In genomic region chr22:40055143-40055926, GRCh38 we compare ENCODE assay signal across 11 cellular contexts.
DNase-seq lines count a peak whose midpoint lies in the region; ATAC-seq lines count a peak whose summit lies in the region.
"Had no signal": no experiment of that assay in that cellular context is flagged by ENCODE, and none has a peak within 500 bp of the region (broad histone marks: within the 10 kb centered on the region; RNA-seq: fewer than 3 reads in every experiment).

No MANE protein-coding gene starts in this region.

- H3K27me3 ChIP-seq in neuronal stem cell (ENCODE audit: control insufficient read depth in 3 of 3, insufficient read depth in 3 of 3, low read depth in 1 of 3, low read length in 3 of 3): no peaks in the 10 kb centered on the region
- H3K27me3 ChIP-seq: BLaER1 had no signal

- DNase-seq in activated naive CD4-positive, alpha-beta T cell treated with anti-CD3 and anti-CD28 coated beads for 36 hours: peak; percentile 28
- no peak for DNase-seq in activated naive CD4-positive, alpha-beta T cell treated with anti-CD3 and anti-CD28 coated beads, Interleukin-2, amount 50 U/mL, for 16 hours
- DNase-seq in activated T-cell treated with anti-CD3 and anti-CD28 coated beads, Interleukin-2, amount 50 U/mL, for 72 hours: peak; percentile 20 to 21
- DNase-seq in stimulated activated naive CD8-positive, alpha-beta T cell treated with anti-CD3 and anti-CD28 coated beads, Interleukin-15, Interleukin-2, amounts not matched to agents 100 U/mL and 50 U/mL, for 24 hours: no peak
- DNase-seq in nucleus accumbens (lab: John Stamatoyannopoulos, UW) (no peak), NCI-H1105 treated with DMSO at 0.1 percent for 48 hours (lab: John Stamatoyannopoulos, UW) (no peak), neuronal stem cell (ENCODE audit: low spot score) (no peak)
- DNase-seq: activated CD8-positive, alpha-beta memory T cell treated with anti-CD3 and anti-CD28 coated beads, Interleukin-2, amount 50 U/mL, for 4 hours; IMR-90 had no signal

- peaks cover 80% of the 10 kb centered on the region for H3K4me1 Mint-ChIP-seq in activated naive CD4-positive, alpha-beta T cell treated with anti-CD3 and anti-CD28 coated beads for 36 hours (ENCODE audit: low read depth)
- H3K4me1 Mint-ChIP-seq in activated T-cell treated with anti-CD3 and anti-CD28 coated beads, Interleukin-2, amount 50 U/mL, for 72 hours (ENCODE audit: low read depth): peaks cover 94% of the 10 kb centered on the region

- H3K4me3 ChIP-seq in neuronal stem cell (ENCODE audit: low read length in 2 of 2): no peak overlapping the region
- H3K4me3 ChIP-seq: BLaER1 had no signal

- no peaks in the 10 kb centered on the region for H3K27me3 Mint-ChIP-seq in activated naive CD4-positive, alpha-beta T cell treated with anti-CD3 and anti-CD28 coated beads for 36 hours (ENCODE audit: low read depth)
- H3K27me3 Mint-ChIP-seq in activated T-cell treated with anti-CD3 and anti-CD28 coated beads, Interleukin-2, amount 50 U/mL, for 72 hours (ENCODE audit: low read depth): no peaks in the 10 kb centered on the region

- H3K9me3 ChIP-seq in neuronal stem cell (replicated peaks in 1 of 2; ENCODE audit: control insufficient read depth in 2 of 2, insufficient read depth in 1 of 2, low read depth in 1 of 2, low read length in 2 of 2): no peaks in the 10 kb centered on the region
- H3K9me3 ChIP-seq: BLaER1 had no signal

- no peak overlapping the region for H3K14ac ChIP-seq in neuronal stem cell (ENCODE audit: low read length)

- CTCF ChIA-PET in activated naive CD4-positive, alpha-beta T cell treated with anti-CD3 and anti-CD28 coated beads for 36 hours (lab: Charles Lee): interaction anchor here (0.6 to 1.7 kb wide), 6 partner anchors 9 to 1740 kb away, joined by 3 to 8 read pairs (median 4); partner anchors contain the start of gene TNRC6B

- no peak overlapping the region for H2BK12ac ChIP-seq in neuronal stem cell (ENCODE audit: low read length)

- H2BK15ac ChIP-seq in neuronal stem cell (ENCODE audit: low read length): no peak overlapping the region

- H3K79me1 ChIP-seq in neuronal stem cell (ENCODE audit: low read depth, low read length): no peaks in the 10 kb centered on the region

- no peak overlapping the region for H2AFZ ChIP-seq in neuronal stem cell (ENCODE audit: low read length)

- no peak overlapping the region for H3K4ac ChIP-seq in neuronal stem cell (ENCODE audit: low read length)

- no peak overlapping the region for H3K18ac ChIP-seq in neuronal stem cell (ENCODE audit: low read length)

- no peak overlapping the region for H4K8ac ChIP-seq in neuronal stem cell (ENCODE audit: low read depth, low read length)

- H3K27ac Mint-ChIP-seq in activated naive CD4-positive, alpha-beta T cell treated with anti-CD3 and anti-CD28 coated beads for 36 hours: peak overlapping the region; percentile 95
- peak overlapping the region; percentile 89 for H3K27ac Mint-ChIP-seq in activated T-cell treated with anti-CD3 and anti-CD28 coated beads, Interleukin-2, amount 50 U/mL, for 72 hours

- no peak overlapping the region for H4K91ac ChIP-seq in neuronal stem cell (ENCODE audit: low read depth, low read length, poor library complexity)

- H3K4me3 Mint-ChIP-seq in activated naive CD4-positive, alpha-beta T cell treated with anti-CD3 and anti-CD28 coated beads for 36 hours: peak overlapping the region; percentile 69
- H3K4me3 Mint-ChIP-seq in activated T-cell treated with anti-CD3 and anti-CD28 coated beads, Interleukin-2, amount 50 U/mL, for 72 hours: peak overlapping the region; percentile 81

- no peak overlapping the region for H2AK5ac ChIP-seq in neuronal stem cell (ENCODE audit: low read depth, low read length)

- H3K23ac ChIP-seq in neuronal stem cell (ENCODE audit: low read depth, low read length, poor library complexity): no peak overlapping the region

- no peak overlapping the region for H2BK120ac ChIP-seq in neuronal stem cell (ENCODE audit: low read depth, low read length)

- H3K9ac ChIP-seq in neuronal stem cell (ENCODE audit: low read depth, low read length, poor library complexity): no peak overlapping the region
- H3K9ac ChIP-seq: BLaER1 had no signal

- peak; percentile 85 for ATAC-seq in HG03108 (IDR thresholded peaks at IDR 0.05; ENCODE audit: unreplicated experiment)
- ATAC-seq in activated T-cell treated with anti-CD3 and anti-CD28 coated beads, Interleukin-2, amount 50 U/mL, for 72 hours (replicated peaks in 1 of 2): peak; percentile 93 to 94
- peak; percentile 92 for ATAC-seq in stimulated activated naive CD8-positive, alpha-beta T cell treated with anti-CD3 and anti-CD28 coated beads, Interleukin-15, Interleukin-2, amounts not matched to agents 100 U/mL and 50 U/mL, for 24 hours

- no peaks in the 10 kb centered on the region for H3K36me3 Mint-ChIP-seq in activated naive CD4-positive, alpha-beta T cell treated with anti-CD3 and anti-CD28 coated beads for 36 hours (ENCODE audit: low read depth)
- H3K36me3 Mint-ChIP-seq in activated T-cell treated with anti-CD3 and anti-CD28 coated beads, Interleukin-2, amount 50 U/mL, for 72 hours (ENCODE audit: insufficient read depth in 2 of 2): peaks cover 0 to 4% of the 10 kb centered on the region in 2 donors

- H2BK5ac ChIP-seq in neuronal stem cell (ENCODE audit: low read length): no peak overlapping the region

- no peaks in the 10 kb centered on the region for H3K36me3 ChIP-seq in neuronal stem cell (replicated peaks in 1 of 2; ENCODE audit: control insufficient read depth in 2 of 2, insufficient read depth in 2 of 2, low read length in 2 of 2)

- H3K27ac ChIP-seq in neuronal stem cell (replicated peaks; ENCODE audit: low read length): no peak overlapping the region
- H3K27ac ChIP-seq: BLaER1 had no signal

- no peaks in the 10 kb centered on the region for H3K9me3 Mint-ChIP-seq in activated naive CD4-positive, alpha-beta T cell treated with anti-CD3 and anti-CD28 coated beads for 36 hours
- H3K9me3 Mint-ChIP-seq in activated T-cell treated with anti-CD3 and anti-CD28 coated beads, Interleukin-2, amount 50 U/mL, for 72 hours: peaks cover 0 to 2% of the 10 kb centered on the region in 2 donors

- no CpG with 5 or more reads among the region's 8 CpGs for WGBS in neuronal stem cell (ENCODE audit: extremely low coverage in 2 of 2, insufficient read length in 2 of 2, insufficient replicate concordance in 1 of 2), 2 donors

- H3K4me2 ChIP-seq in neuronal stem cell (ENCODE audit: insufficient read depth, low read length, poor library complexity, severe bottlenecking): no peak overlapping the region
- H3K4me2 ChIP-seq: BLaER1 had no signal

- peaks cover 5 to 12% of the 10 kb centered on the region in 2 donors for H3K4me1 ChIP-seq in neuronal stem cell (ENCODE audit: control insufficient read depth in 2 of 2, insufficient read depth in 1 of 2, low read depth in 1 of 2, low read length in 2 of 2)

- intact Hi-C loops in activated naive CD4-positive, alpha-beta T cell treated with anti-CD3 and anti-CD28 coated beads for 36 hours (cut with micrococcal nuclease): loop anchor here (1.0 to 5.0 kb wide), 6 partner anchors 37 to 291 kb away; partner anchors contain the start of genes ADSL and TNRC6B

Comparison
In these comparisons a context has a peak if more than half of its experiments do, and no peak if none do; other contexts are left out.
1. DNase-seq: peak in activated naive CD4-positive, alpha-beta T cell treated with anti-CD3 and anti-CD28 coated beads for 36 hours (single experiment) and activated T-cell treated with anti-CD3 and anti-CD28 coated beads, Interleukin-2, amount 50 U/mL, for 72 hours (2 of 2); none in activated naive CD4-positive, alpha-beta T cell treated with anti-CD3 and anti-CD28 coated beads, Interleukin-2, amount 50 U/mL, for 16 hours (single experiment), stimulated activated naive CD8-positive, alpha-beta T cell treated with anti-CD3 and anti-CD28 coated beads, Interleukin-15, Interleukin-2, amounts not matched to agents 100 U/mL and 50 U/mL, for 24 hours (single experiment), nucleus accumbens (0 of 56), NCI-H1105 treated with DMSO at 0.1 percent for 48 hours (single experiment) and neuronal stem cell (single experiment).
2. Peak in every context shown above with its lines, with median percentiles within 50 percentile points of each other: ATAC-seq.